Comparison of ENCODE assay signal across 8 cellular contexts in the genomic region with DNA sequence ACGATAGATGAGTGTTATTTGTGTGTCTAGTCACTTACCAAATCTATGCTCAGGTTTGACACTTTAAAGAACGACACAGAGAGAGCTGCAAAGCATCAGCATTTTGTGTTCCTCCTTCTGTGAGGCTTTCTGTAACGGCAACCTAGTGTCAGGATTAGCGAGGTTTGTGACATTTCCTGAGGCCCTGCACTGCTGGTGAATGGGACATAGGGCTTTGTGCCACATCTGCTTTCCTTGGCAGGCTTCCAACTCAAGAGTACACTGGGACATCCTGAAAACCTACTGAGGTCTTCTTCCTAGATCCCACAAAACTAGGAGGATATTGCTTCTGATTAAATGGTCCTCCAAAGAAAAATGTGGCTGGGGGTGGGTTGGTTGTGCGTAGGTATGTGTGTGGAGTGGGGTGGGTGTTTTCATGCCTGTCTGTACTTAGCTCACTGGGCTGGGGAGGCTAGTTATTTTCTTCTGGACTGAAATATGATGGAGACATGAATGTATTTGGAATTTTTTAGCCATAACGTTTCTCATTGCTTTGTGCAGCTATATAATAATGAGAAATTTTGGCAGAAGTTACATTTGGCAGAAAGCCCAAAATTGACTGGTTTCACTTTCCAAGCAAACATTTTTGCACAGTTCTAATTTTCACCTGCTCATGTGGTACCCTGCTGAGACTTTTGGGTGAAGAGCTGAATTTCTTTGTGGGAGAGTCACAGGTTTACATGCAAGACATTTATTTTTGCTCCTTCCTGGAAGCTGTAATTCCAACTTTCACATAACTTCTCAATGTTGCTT.
A peak's percentile ranks its signal among the peaks of the same experiment; 100 is the strongest.
DNase-seq lines count a peak whose midpoint lies in the region; ATAC-seq and TF ChIP-seq lines count a peak whose summit lies in the region.

No MANE protein-coding gene starts in this region.

- peak overlapping the region; percentile 77 for H2AFZ ChIP-seq in Loucy (ENCODE audit: low read length)

- H3K27me3 Mint-ChIP-seq in Calu3 (ENCODE audit: unreplicated experiment), result no peaks in the 10 kb centered on the region

- peak overlapping the region; percentile 53 for H3K9ac ChIP-seq in Loucy (ENCODE audit: low read depth, low read length, poor library complexity, severe bottlenecking)

- H3K4me2 ChIP-seq in Loucy (ENCODE audit: low read depth, low read length, poor library complexity, severe bottlenecking), result peak overlapping the region; percentile 79

- H3K27me3 ChIP-seq in Loucy (ENCODE audit: insufficient read depth, low read length, poor library complexity, severe bottlenecking), result no peaks in the 10 kb centered on the region

- no peak for TF ChIP-seq CTCF in Calu3 (IDR thresholded peaks at IDR 0.05; ENCODE audit: unreplicated experiment)
- no peak for TF ChIP-seq CTCF in Loucy (conservative IDR thresholded peaks at IDR 0.05; ENCODE audit: low read length)

- H3K9me2 ChIP-seq in Loucy (replicated peaks; ENCODE audit: low read depth, low read length), result no peaks in the 10 kb centered on the region

- H4K20me1 ChIP-seq in Loucy (ENCODE audit: insufficient read depth, low read length, poor library complexity, severe bottlenecking), result no peaks in the 10 kb centered on the region

- no TSS peak for BruUV-seq in Calu3 (replicated peaks; lab: Mats Ljungman, UMichigan)

- DNase-seq in Calu3 (peak; percentile 32), SKM-1 treated with dmso at 0.1 percent for 144 hours (lab: John Stamatoyannopoulos, UW; ENCODE audit: unreplicated experiment) (peak; percentile 72), left colon (peak in 1 of 2 donors; percentile 14), SIG-M5 (lab: John Stamatoyannopoulos, UW) (no peak), ureter (ENCODE audit: low spot score) (no peak), foreskin melanocyte (no peak)

- peak overlapping the region; percentile 50 for H3K4me3 Mint-ChIP-seq in Calu3 (ENCODE audit: low read depth, unreplicated experiment)

- intact Hi-C loops in Calu3 (cut with micrococcal nuclease; ENCODE audit: unreplicated experiment) (loop anchor here (1.0 to 5.0 kb wide), 2 partner anchors 56 to 659 kb away; no protein-coding TSS in a partner anchor), left colon (cut with DNase I, micrococcal nuclease) (no loop called here)

- peak overlapping the region; percentile 59 for H3K4me3 ChIP-seq in Loucy (ENCODE audit: low read length, poor library complexity, severe bottlenecking)

- no peaks in the 10 kb centered on the region for H3K9me3 Mint-ChIP-seq in Calu3 (ENCODE audit: low read depth, unreplicated experiment)

- no peaks in the 10 kb centered on the region for H3K79me2 ChIP-seq in Loucy (ENCODE audit: insufficient read depth, low read length)

- no peak overlapping the region for H3K27ac Mint-ChIP-seq in Calu3 (ENCODE audit: unreplicated experiment)

- no peaks in the 10 kb centered on the region for H3K36me3 ChIP-seq in Loucy (ENCODE audit: insufficient read depth, low read length)

- no peaks in the 10 kb centered on the region for H3K9me3 ChIP-seq in Loucy (ENCODE audit: insufficient read depth, low read depth, low read length)

- ATAC-seq in left colon, result peak; percentile 30
- no peak for ATAC-seq in HG02759 (IDR thresholded peaks at IDR 0.05; ENCODE audit: unreplicated experiment)

- H3F3A ChIP-seq in Loucy (ENCODE audit: low read depth), result no peaks in the 10 kb centered on the region

- H3K4me1 Mint-ChIP-seq in Calu3 (ENCODE audit: low read depth, unreplicated experiment), result peaks cover 55% of the 10 kb centered on the region

- CTCF ChIA-PET in Calu3 (lab: Charles Lee), result no interaction called here

- peaks cover 42% of the 10 kb centered on the region for H3K4me1 ChIP-seq in Loucy (ENCODE audit: insufficient read depth, low read length, poor library complexity, severe bottlenecking)

- H3K36me3 Mint-ChIP-seq in Calu3 (ENCODE audit: insufficient read depth, unreplicated experiment), result no peaks in the 10 kb centered on the region

Comparison
In these comparisons a context has a peak if more than half of its experiments do, and no peak if none do; other contexts are left out.
1. DNase-seq: peak in Calu3 (single experiment) and SKM-1 treated with dmso at 0.1 percent for 144 hours (single experiment); none in SIG-M5 (single experiment), ureter (single experiment) and foreskin melanocyte (single experiment).